In genomic region chr13:108345016-108345415, GRCh38 we compare ENCODE assay signal across 1 cellular context.
TF ChIP-seq lines count a peak whose summit lies in the region.

No MANE protein-coding gene starts in this region.

TF ChIP-seq in GM23338, 12 proteins besides CTCF, POLR2A, EP300 and RAD21 (continued from another document):
- no peak for TF ChIP-seq EZH2 (IDR thresholded peaks at IDR 0.05; ENCODE audit: low read depth, unreplicated experiment)
